16 cellular contexts compared by ENCODE assay signal in the genomic region with DNA sequence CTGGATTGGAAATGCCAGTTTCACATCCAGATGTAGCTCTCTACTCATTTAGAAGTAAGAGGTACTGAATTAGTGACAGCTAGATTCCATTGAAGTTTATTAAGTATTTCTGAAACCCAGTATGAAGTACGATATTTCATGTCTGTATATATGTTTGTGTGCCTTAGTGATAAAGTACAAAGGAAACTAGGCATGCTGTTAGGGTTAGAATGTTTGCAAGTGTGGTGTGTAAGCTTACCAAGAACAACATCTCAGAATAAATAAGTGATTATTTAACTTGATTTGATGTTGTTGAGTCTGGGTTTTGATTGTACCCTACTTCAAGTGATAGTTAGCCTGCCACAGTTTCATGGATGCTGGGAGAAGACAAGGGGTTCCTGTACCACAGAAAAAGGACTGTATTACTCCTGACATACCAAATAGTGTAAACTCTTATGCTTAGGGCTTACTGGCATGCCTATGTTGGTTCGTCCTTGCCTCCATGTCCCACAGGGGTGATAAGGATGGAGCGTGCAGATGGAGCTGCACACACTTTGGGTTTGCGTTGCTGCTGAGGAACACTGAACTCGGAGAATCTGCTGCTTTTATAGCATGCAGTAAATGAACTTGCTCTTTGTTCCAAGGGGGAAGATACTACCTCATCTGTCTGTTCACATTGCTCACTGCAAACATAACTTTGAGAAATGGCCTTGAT. TPM values are rescaled to one million over a fixed set of nuclear protein-coding genes. Genes with fewer than 3 reads are reported as not detected.
A peak's percentile ranks its signal among the peaks of the same experiment; 100 is the strongest.
DNase-seq lines count a peak whose midpoint lies in the region; ATAC-seq and TF ChIP-seq lines count a peak whose summit lies in the region.
"Had no signal": no experiment of that assay in that cellular context is flagged by ENCODE, and none has a peak within 500 bp of the region (broad histone marks: within the 10 kb centered on the region; RNA-seq: fewer than 3 reads in every experiment).

No MANE protein-coding gene starts in this region.

- H3K9ac ChIP-seq in adipocyte (ENCODE audit: low read length) (peak overlapping the region; percentile 77), mesenchymal stem cell (ENCODE audit: low read length) (peak overlapping the region; percentile 78), skeletal muscle tissue (ENCODE audit: low read depth in 1 of 3, low read length in 3 of 3) (no peak overlapping the region)

- H2BK5ac ChIP-seq in mesenchymal stem cell (ENCODE audit: low read depth, low read length, poor library complexity, severe bottlenecking), result no peak overlapping the region

- 96% methylated on average over 5 of the region's 5 CpGs for WGBS in mesenchymal stem cell

- no peaks in the 10 kb centered on the region for H3K9me3 ChIP-seq in adipocyte (ENCODE audit: control insufficient read depth, low read length)
- H3K9me3 ChIP-seq in mesenchymal stem cell (ENCODE audit: control insufficient read depth, low read length), result no peaks in the 10 kb centered on the region
- no peaks in the 10 kb centered on the region for H3K9me3 ChIP-seq in skeletal muscle tissue (ENCODE audit: control insufficient read depth in 3 of 3, low read length in 3 of 3)
- H3K9me3 ChIP-seq: spleen had no signal

- H3K4me3 ChIP-seq in adipocyte (ENCODE audit: low read length) (peak overlapping the region; percentile 35), mesenchymal stem cell (ENCODE audit: insufficient read depth in 1 of 2, low read depth in 1 of 2, low read length in 2 of 2) (peak overlapping the region in 1 of 2 experiments; percentile 5), skeletal muscle tissue (ENCODE audit: low read length in 3 of 3) (no peak overlapping the region)
- H3K4me3 ChIP-seq: spleen had no signal

- no peak overlapping the region for H3K4me2 ChIP-seq in mesenchymal stem cell (ENCODE audit: low read length, poor library complexity, severe bottlenecking)

- H3K4me3 Mint-ChIP-seq in Calu3 (ENCODE audit: low read depth, unreplicated experiment), result no peak overlapping the region
- no peak overlapping the region for H3K4me3 Mint-ChIP-seq in activated CD4-positive, alpha-beta memory T cell treated with anti-CD3 and anti-CD28 coated beads for 36 hours
- H3K4me3 Mint-ChIP-seq: activated CD8-positive, alpha-beta T cell treated with anti-CD3 and anti-CD28 coated beads, Interleukin-2, amount 10 ng/mL, durations not matched to agents 7 days and 5 days; B cell; effector memory CD8-positive, alpha-beta T cell; naive thymus-derived CD4-positive, alpha-beta T cell had no signal

- H4K8ac ChIP-seq in mesenchymal stem cell (ENCODE audit: low read length), result peak overlapping the region; percentile 33

- H2AFZ ChIP-seq in mesenchymal stem cell (ENCODE audit: low read depth, low read length), result no peak overlapping the region

- POLR2A ChIA-PET in activated CD4-positive, alpha-beta memory T cell treated with anti-CD3 and anti-CD28 coated beads for 36 hours (lab: Charles Lee), result no interaction called here

- H3K27me3 ChIP-seq in adipocyte (replicated peaks; ENCODE audit: control insufficient read depth, insufficient read depth, low read length) (no peaks in the 10 kb centered on the region), mesenchymal stem cell (ENCODE audit: control insufficient read depth in 1 of 2, insufficient read depth in 1 of 2, low read length in 2 of 2) (no peaks in the 10 kb centered on the region), skeletal muscle tissue (ENCODE audit: control insufficient read depth in 3 of 3, insufficient read depth in 3 of 3, low read length in 3 of 3) (no peaks in the 10 kb centered on the region)
- H3K27me3 ChIP-seq: spleen had no signal

- H3K4me1 ChIP-seq in adipocyte (ENCODE audit: control insufficient read depth, insufficient read depth, low read length) (peaks cover 65% of the 10 kb centered on the region), mesenchymal stem cell (ENCODE audit: control insufficient read depth, insufficient read depth, low read depth, low read length) (peaks cover 1% of the 10 kb centered on the region), skeletal muscle tissue (ENCODE audit: control insufficient read depth in 3 of 3, insufficient read depth in 3 of 3, low read length in 3 of 3) (peaks cover 12 to 22% (median 17%) of the 10 kb centered on the region in 3 donors)

- DNase-seq in Calu3 (no peak), adipocyte (ENCODE audit: low read depth) (no peak), mesenchymal stem cell (no peak), NCI-H1930 (lab: John Stamatoyannopoulos, UW) (no peak)
- DNase-seq in activated CD4-positive, alpha-beta memory T cell treated with anti-CD3 and anti-CD28 coated beads for 36 hours, result no peak
- DNase-seq: activated CD8-positive, alpha-beta T cell treated with anti-CD3 and anti-CD28 coated beads, Interleukin-2, amount 10 ng/mL, durations not matched to agents 7 days and 5 days; activated effector memory CD4-positive, alpha-beta T cell treated with anti-CD3 and anti-CD28 coated beads, Interleukin-2, amount 50 U/mL, for 16 hours; effector memory CD8-positive, alpha-beta T cell; naive thymus-derived CD4-positive, alpha-beta T cell; NCI-H2081 treated with DMSO at 0.1 percent for 48 hours; NCI-H748 treated with DMSO at 0.1 percent for 48 hours; spleen had no signal

- H3K36me3 ChIP-seq in adipocyte (ENCODE audit: control insufficient read depth, insufficient read depth, low read length, severe bottlenecking) (peaks cover 37% of the 10 kb centered on the region), mesenchymal stem cell (ENCODE audit: control insufficient read depth in 1 of 2, insufficient read depth in 2 of 2, low read depth in 1 of 2, low read length in 2 of 2) (peaks cover 7 to 34% of the 10 kb centered on the region in 2 experiments), skeletal muscle tissue (ENCODE audit: control insufficient read depth in 3 of 3, insufficient read depth in 3 of 3, low read length in 3 of 3) (peaks cover 0 to 3% (median 3%) of the 10 kb centered on the region in 3 donors)

- H3K14ac ChIP-seq in mesenchymal stem cell (ENCODE audit: low read length in 2 of 2), result no peak overlapping the region

- H2BK12ac ChIP-seq in mesenchymal stem cell (ENCODE audit: low read length in 2 of 2), result no peak overlapping the region

- H3K4me1 Mint-ChIP-seq in Calu3 (ENCODE audit: low read depth, unreplicated experiment), result peaks cover 96% of the 10 kb centered on the region
- peaks cover 24% of the 10 kb centered on the region for H3K4me1 Mint-ChIP-seq in activated CD4-positive, alpha-beta memory T cell treated with anti-CD3 and anti-CD28 coated beads for 36 hours (ENCODE audit: low read depth)
- H3K4me1 Mint-ChIP-seq: B cell had no signal

- H3K79me1 ChIP-seq in mesenchymal stem cell (replicated peaks; ENCODE audit: low read length, poor library complexity, severe bottlenecking), result no peaks in the 10 kb centered on the region

- H3K9me3 Mint-ChIP-seq in Calu3 (ENCODE audit: low read depth, unreplicated experiment), result no peaks in the 10 kb centered on the region
- no peaks in the 10 kb centered on the region for H3K9me3 Mint-ChIP-seq in activated CD4-positive, alpha-beta memory T cell treated with anti-CD3 and anti-CD28 coated beads for 36 hours
- H3K9me3 Mint-ChIP-seq: effector memory CD8-positive, alpha-beta T cell had no signal

- H2AK5ac ChIP-seq in mesenchymal stem cell (ENCODE audit: low read length, severe bottlenecking), result no peak overlapping the region

- no peak overlapping the region for H3K4ac ChIP-seq in mesenchymal stem cell (ENCODE audit: low read depth in 1 of 2, low read length in 2 of 2)

- no peak overlapping the region for H2BK15ac ChIP-seq in mesenchymal stem cell (ENCODE audit: low read depth, poor library complexity, severe bottlenecking)

- H3K27ac ChIP-seq in mesenchymal stem cell (ENCODE audit: low read length, poor library complexity, severe bottlenecking), result peak overlapping the region; percentile 73
- H3K27ac ChIP-seq in skeletal muscle tissue (ENCODE audit: low read depth, low read length), result peak overlapping the region; percentile 28

- H3K27me3 Mint-ChIP-seq in Calu3 (ENCODE audit: unreplicated experiment), result no peaks in the 10 kb centered on the region
- no peaks in the 10 kb centered on the region for H3K27me3 Mint-ChIP-seq in activated CD4-positive, alpha-beta memory T cell treated with anti-CD3 and anti-CD28 coated beads for 36 hours
- H3K27me3 Mint-ChIP-seq: effector memory CD8-positive, alpha-beta T cell; naive thymus-derived CD4-positive, alpha-beta T cell had no signal

- H3K36me3 Mint-ChIP-seq in Calu3 (ENCODE audit: insufficient read depth, unreplicated experiment), result peaks cover 98% of the 10 kb centered on the region
- H3K36me3 Mint-ChIP-seq in activated CD4-positive, alpha-beta memory T cell treated with anti-CD3 and anti-CD28 coated beads for 36 hours, result no peaks in the 10 kb centered on the region

- no TSS peak for BruUV-seq in Calu3 (replicated peaks; lab: Mats Ljungman, UMichigan)

- H3K27ac Mint-ChIP-seq in Calu3 (ENCODE audit: unreplicated experiment), result peak overlapping the region; percentile 48
- H3K27ac Mint-ChIP-seq in activated CD4-positive, alpha-beta memory T cell treated with anti-CD3 and anti-CD28 coated beads for 36 hours, result no peak overlapping the region
- H3K27ac Mint-ChIP-seq: activated CD8-positive, alpha-beta T cell treated with anti-CD3 and anti-CD28 coated beads, Interleukin-2, amount 10 ng/mL, durations not matched to agents 7 days and 5 days; B cell; effector memory CD8-positive, alpha-beta T cell; naive thymus-derived CD4-positive, alpha-beta T cell had no signal

- H4K91ac ChIP-seq in mesenchymal stem cell (ENCODE audit: low read length), result no peak overlapping the region

- CTCF ChIA-PET in Calu3 (lab: Charles Lee), result no interaction called here
- CTCF ChIA-PET in activated CD4-positive, alpha-beta memory T cell treated with anti-CD3 and anti-CD28 coated beads for 36 hours (lab: Charles Lee), result no interaction called here

- intact Hi-C loops in Calu3 (cut with micrococcal nuclease; ENCODE audit: unreplicated experiment), result no loop called here
- intact Hi-C loops in activated CD4-positive, alpha-beta memory T cell treated with anti-CD3 and anti-CD28 coated beads for 36 hours (cut with micrococcal nuclease), result no loop called here

- no peak overlapping the region for H2BK120ac ChIP-seq in mesenchymal stem cell (ENCODE audit: low read depth, low read length)

- peak overlapping the region in 1 of 2 experiments; percentile 9 for H3K18ac ChIP-seq in mesenchymal stem cell (ENCODE audit: low read depth in 1 of 2, low read length in 2 of 2)

- TF ChIP-seq CTCF in Calu3 (IDR thresholded peaks at IDR 0.05; ENCODE audit: unreplicated experiment), result no peak

- ATAC-seq in GM19467 (IDR thresholded peaks at IDR 0.05; ENCODE audit: unreplicated experiment) (no peak), GM21723 (IDR thresholded peaks at IDR 0.05; ENCODE audit: unreplicated experiment) (no peak)
- ATAC-seq: activated CD8-positive, alpha-beta T cell treated with anti-CD3 and anti-CD28 coated beads, Interleukin-2, amount 10 ng/mL, durations not matched to agents 7 days and 5 days; effector memory CD8-positive, alpha-beta T cell; naive thymus-derived CD4-positive, alpha-beta T cell had no signal

- no peak overlapping the region for H3K23ac ChIP-seq in mesenchymal stem cell (ENCODE audit: low read length in 2 of 2)

RNA-seq across cellular contexts. Expression of gene FNDC3B, which starts 43.6 kb away (rescaled TPM):
- total RNA-seq in Calu3 (2022) (345 and 453 TPM in 2 replicates), skeletal muscle tissue (140 TPM)
- polyA plus RNA-seq in mesenchymal stem cell (2013, experiment 1 of 2), result 183 TPM
- polyA plus RNA-seq in mesenchymal stem cell (2013, experiment 2 of 2), result 178 TPM
- 10 to 100 TPM; 14.4 to 17.8 TPM for total RNA-seq in activated CD4-positive, alpha-beta memory T cell treated with anti-CD3 and anti-CD28 coated beads for 36 hours

Comparison
In these comparisons a context has a peak if more than half of its experiments do, and no peak if none do; other contexts are left out.
1. H3K9ac ChIP-seq: peak in adipocyte (single experiment) and mesenchymal stem cell (single experiment); none in skeletal muscle tissue (0 of 3).